Comparison of ENCODE assay signal across 8 cellular contexts in the genomic region with DNA sequence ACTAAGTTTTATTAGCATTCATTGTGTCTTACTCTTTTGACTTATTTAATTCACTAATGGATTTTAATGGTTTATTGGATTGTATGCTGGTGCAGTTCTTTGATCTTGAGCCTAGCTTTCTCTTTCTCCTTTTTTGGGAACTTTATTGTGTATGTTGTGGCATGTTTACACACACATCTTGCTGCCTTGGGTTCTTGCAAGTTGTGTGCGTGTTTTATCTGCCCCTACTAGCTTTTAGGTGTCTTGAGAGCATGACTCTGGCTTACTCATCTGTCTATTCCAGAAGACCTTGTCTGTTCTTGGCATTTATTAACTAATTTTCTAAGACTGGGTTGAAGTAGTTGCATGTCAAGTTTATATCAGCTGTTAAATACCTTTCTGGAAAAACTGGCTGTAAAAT. TPM values are rescaled to one million over a fixed set of nuclear protein-coding genes. Genes with fewer than 3 reads are reported as not detected.
DNase-seq lines count a peak whose midpoint lies in the region; ATAC-seq and TF ChIP-seq lines count a peak whose summit lies in the region.

No MANE protein-coding gene starts in this region.

- H3K27me3 ChIP-seq in kidney epithelial cell (ENCODE audit: control insufficient read depth, insufficient read depth, low read length) (no peaks in the 10 kb centered on the region), thyroid gland (no peaks in the 10 kb centered on the region)

- H3K9me3 Mint-ChIP-seq in activated CD4-positive, alpha-beta T cell treated with anti-CD3 and anti-CD28 coated beads, Interleukin-2, amount 10 ng/mL, durations not matched to agents 7 days and 5 days: no peaks in the 10 kb centered on the region
- H3K9me3 Mint-ChIP-seq in activated naive CD8-positive, alpha-beta T cell treated with anti-CD3 and anti-CD28 coated beads, Interleukin-2, amount 50 U/mL, for 24 hours: no peaks in the 10 kb centered on the region

- peak overlapping the region; percentile 84 for H3K4me3 Mint-ChIP-seq in activated CD4-positive, alpha-beta T cell treated with anti-CD3 and anti-CD28 coated beads, Interleukin-2, amount 10 ng/mL, durations not matched to agents 7 days and 5 days
- H3K4me3 Mint-ChIP-seq in activated naive CD8-positive, alpha-beta T cell treated with anti-CD3 and anti-CD28 coated beads, Interleukin-2, amount 50 U/mL, for 24 hours: peak overlapping the region; percentile 97

- CTCF ChIA-PET in activated CD4-positive, alpha-beta T cell treated with anti-CD3 and anti-CD28 coated beads, Interleukin-2, amount 10 ng/mL, durations not matched to agents 7 days and 5 days (lab: Charles Lee): interaction anchor here (1.3 to 1.7 kb wide), 2 partner anchors 15 to 21 kb away, joined by 3 to 4 read pairs; no protein-coding TSS in a partner anchor

- ATAC-seq in activated naive CD8-positive, alpha-beta T cell treated with anti-CD3 and anti-CD28 coated beads, Interleukin-2, amount 50 U/mL, for 24 hours: no peak

- H3K4me1 ChIP-seq in thyroid gland: peaks cover 22 to 32% of the 10 kb centered on the region in 2 donors

- DNase-seq in activated CD4-positive, alpha-beta T cell treated with anti-CD3 and anti-CD28 coated beads, Interleukin-2, amount 10 ng/mL, durations not matched to agents 7 days and 5 days: no peak
- no peak for DNase-seq in activated CD4-positive, alpha-beta T cell treated with anti-CD3 and anti-CD28 coated beads for 4 hours
- no peak for DNase-seq in activated naive CD8-positive, alpha-beta T cell treated with anti-CD3 and anti-CD28 coated beads, Interleukin-2, amount 50 U/mL, for 24 hours
- DNase-seq in kidney epithelial cell (ENCODE audit: low read depth): no peak
- no peak for DNase-seq in thyroid gland
- no peak for DNase-seq in NCI-H2196 (lab: John Stamatoyannopoulos, UW; ENCODE audit: unreplicated experiment)
- no peak for DNase-seq in GM20000 (ENCODE audit: low spot score)
- no peak for DNase-seq in stimulated activated CD4-positive, alpha-beta T cell treated with anti-CD3 and anti-CD28 coated beads, Interleukin-2, amount 100 ng/mL, for 48 hours

- no peaks in the 10 kb centered on the region for H3K27me3 Mint-ChIP-seq in activated CD4-positive, alpha-beta T cell treated with anti-CD3 and anti-CD28 coated beads, Interleukin-2, amount 10 ng/mL, durations not matched to agents 7 days and 5 days
- H3K27me3 Mint-ChIP-seq in activated naive CD8-positive, alpha-beta T cell treated with anti-CD3 and anti-CD28 coated beads, Interleukin-2, amount 50 U/mL, for 24 hours: no peaks in the 10 kb centered on the region

- TF ChIP-seq CTCF in kidney epithelial cell (IDR thresholded peaks at IDR 0.05; ENCODE audit: insufficient read depth, low read length, poor library complexity, severe bottlenecking) (no peak), thyroid gland (IDR thresholded peaks at IDR 0.05) (no peak), GM20000 (IDR thresholded peaks at IDR 0.05; ENCODE audit: extremely low read depth, missing control alignments) (no peak)

- H3K4me3 ChIP-seq in kidney epithelial cell (ENCODE audit: low read depth, low read length) (peak overlapping the region; percentile 91), thyroid gland (replicated peaks in 1 of 3) (peak overlapping the region in 1 of 3 donors; percentile 100)

- POLR2A ChIA-PET in activated CD4-positive, alpha-beta T cell treated with anti-CD3 and anti-CD28 coated beads, Interleukin-2, amount 10 ng/mL, durations not matched to agents 7 days and 5 days (lab: Charles Lee): interaction anchor here (0.7 kb wide), 1 partner anchor 550 kb away, joined by 3 read pairs; no protein-coding TSS in a partner anchor

- peak overlapping the region; percentile 37 to 96 (median 89) for H3K27ac ChIP-seq in thyroid gland

- H3K36me3 ChIP-seq in kidney epithelial cell (ENCODE audit: control insufficient read depth, insufficient read depth, low read length) (no peaks in the 10 kb centered on the region), thyroid gland (no peaks in the 10 kb centered on the region)

- peaks cover 38% of the 10 kb centered on the region for H3K36me3 Mint-ChIP-seq in activated CD4-positive, alpha-beta T cell treated with anti-CD3 and anti-CD28 coated beads, Interleukin-2, amount 10 ng/mL, durations not matched to agents 7 days and 5 days (ENCODE audit: low read depth)
- H3K36me3 Mint-ChIP-seq in activated naive CD8-positive, alpha-beta T cell treated with anti-CD3 and anti-CD28 coated beads, Interleukin-2, amount 50 U/mL, for 24 hours (ENCODE audit: low read depth): peaks cover 45% of the 10 kb centered on the region

- 48 to 61% methylated on average over 1 of the region's 1 CpG for WGBS in thyroid gland, 2 donors

- H3K9me3 ChIP-seq in thyroid gland: no peaks in the 10 kb centered on the region

- no peak for TF ChIP-seq POLR2A in thyroid gland (IDR thresholded peaks at IDR 0.05)

- intact Hi-C loops in thyroid gland (cut with DNase I): no loop called here

- peak overlapping the region; percentile 46 for H3K27ac Mint-ChIP-seq in activated CD4-positive, alpha-beta T cell treated with anti-CD3 and anti-CD28 coated beads, Interleukin-2, amount 10 ng/mL, durations not matched to agents 7 days and 5 days
- peak overlapping the region; percentile 19 for H3K27ac Mint-ChIP-seq in activated naive CD8-positive, alpha-beta T cell treated with anti-CD3 and anti-CD28 coated beads, Interleukin-2, amount 50 U/mL, for 24 hours

- peaks cover 51% of the 10 kb centered on the region for H3K4me1 Mint-ChIP-seq in activated CD4-positive, alpha-beta T cell treated with anti-CD3 and anti-CD28 coated beads, Interleukin-2, amount 10 ng/mL, durations not matched to agents 7 days and 5 days
- H3K4me1 Mint-ChIP-seq in activated naive CD8-positive, alpha-beta T cell treated with anti-CD3 and anti-CD28 coated beads, Interleukin-2, amount 50 U/mL, for 24 hours: peaks cover 45% of the 10 kb centered on the region

RNA-seq across cellular contexts. Expression of gene TMEM165, which starts 2.7 kb away (rescaled TPM):
- 10 to 100 TPM; 61.8 to 61.9 TPM for total RNA-seq in activated CD4-positive, alpha-beta T cell treated with anti-CD3 and anti-CD28 coated beads, Interleukin-2, amount 10 ng/mL, durations not matched to agents 7 days and 5 days
- total RNA-seq in kidney epithelial cell (129 and 159 TPM in 2 replicates), thyroid gland (100 to 1,000 TPM; 175 to 226 (median 189) TPM)

RNA-seq across cellular contexts. Expression of gene SRD5A3, which starts 52.4 kb away (rescaled TPM):
- 10 to 100 TPM in 1 of 2 experiments, 1 to 10 TPM in 1; 8.3 to 10.3 TPM for total RNA-seq in activated CD4-positive, alpha-beta T cell treated with anti-CD3 and anti-CD28 coated beads, Interleukin-2, amount 10 ng/mL, durations not matched to agents 7 days and 5 days
- total RNA-seq in kidney epithelial cell: 10.0 and 14.3 TPM in 2 replicates
- total RNA-seq in thyroid gland: 10 to 100 TPM in 1 of 4 donors, 1 to 10 TPM in 3; 2.7 to 12.0 (median 7.0) TPM
